In the genomic region with DNA sequence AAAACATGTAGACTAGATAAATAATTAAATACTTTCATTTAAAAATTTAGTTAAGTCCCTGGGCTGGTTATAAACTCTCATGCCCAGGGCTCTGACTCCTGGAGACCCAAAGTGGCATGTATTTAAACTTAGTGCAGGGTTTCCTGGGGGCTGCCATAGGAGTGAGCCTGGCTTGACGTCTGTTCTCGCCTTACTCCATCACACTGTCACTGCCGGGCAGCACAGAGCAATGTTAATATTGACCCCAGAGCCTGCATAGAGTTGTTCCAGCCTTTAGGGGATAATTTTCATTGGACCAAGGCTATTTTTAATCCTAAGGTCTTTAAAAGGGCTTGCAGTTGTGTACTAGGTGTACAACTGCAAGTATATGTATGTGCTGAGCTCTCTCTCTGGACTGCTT, we compare ENCODE assay signal across 1 cellular context.
TF ChIP-seq lines count a peak whose summit lies in the region.

No MANE protein-coding gene starts in this region.

TF ChIP-seq in HepG2, 621 proteins besides CTCF, POLR2A, EP300 and RAD21 (continued from another document):
- TF ChIP-seq, protein P1, sequence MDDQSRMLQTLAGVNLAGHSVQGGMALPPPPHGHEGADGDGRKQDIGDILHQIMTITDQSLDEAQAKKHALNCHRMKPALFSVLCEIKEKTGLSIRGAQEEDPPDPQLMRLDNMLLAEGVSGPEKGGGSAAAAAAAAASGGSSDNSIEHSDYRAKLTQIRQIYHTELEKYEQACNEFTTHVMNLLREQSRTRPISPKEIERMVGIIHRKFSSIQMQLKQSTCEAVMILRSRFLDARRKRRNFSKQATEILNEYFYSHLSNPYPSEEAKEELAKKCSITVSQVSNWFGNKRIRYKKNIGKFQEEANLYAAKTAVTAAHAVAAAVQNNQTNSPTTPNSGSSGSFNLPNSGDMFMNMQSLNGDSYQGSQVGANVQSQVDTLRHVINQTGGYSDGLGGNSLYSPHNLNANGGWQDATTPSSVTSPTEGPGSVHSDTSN (CRISPR knock-in tag; IDR thresholded peaks at IDR 0.05; ENCODE audit: borderline replicate concordance) = no peak
- TF ChIP-seq, protein P2, sequence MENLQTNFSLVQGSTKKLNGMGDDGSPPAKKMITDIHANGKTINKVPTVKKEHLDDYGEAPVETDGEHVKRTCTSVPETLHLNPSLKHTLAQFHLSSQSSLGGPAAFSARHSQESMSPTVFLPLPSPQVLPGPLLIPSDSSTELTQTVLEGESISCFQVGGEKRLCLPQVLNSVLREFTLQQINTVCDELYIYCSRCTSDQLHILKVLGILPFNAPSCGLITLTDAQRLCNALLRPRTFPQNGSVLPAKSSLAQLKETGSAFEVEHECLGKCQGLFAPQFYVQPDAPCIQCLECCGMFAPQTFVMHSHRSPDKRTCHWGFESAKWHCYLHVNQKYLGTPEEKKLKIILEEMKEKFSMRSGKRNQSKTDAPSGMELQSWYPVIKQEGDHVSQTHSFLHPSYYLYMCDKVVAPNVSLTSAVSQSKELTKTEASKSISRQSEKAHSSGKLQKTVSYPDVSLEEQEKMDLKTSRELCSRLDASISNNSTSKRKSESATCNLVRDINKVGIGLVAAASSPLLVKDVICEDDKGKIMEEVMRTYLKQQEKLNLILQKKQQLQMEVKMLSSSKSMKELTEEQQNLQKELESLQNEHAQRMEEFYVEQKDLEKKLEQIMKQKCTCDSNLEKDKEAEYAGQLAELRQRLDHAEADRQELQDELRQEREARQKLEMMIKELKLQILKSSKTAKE (CRISPR knock-in tag; IDR thresholded peaks at IDR 0.05; ENCODE audit: borderline replicate concordance) = no peak
- TF ChIP-seq ATF2 (CRISPR knock-in tag; IDR thresholded peaks at IDR 0.05) (no peak), MLLT10 (CRISPR knock-in tag; IDR thresholded peaks at IDR 0.05) (no peak), ZNF205 (CRISPR knock-in tag; IDR thresholded peaks at IDR 0.05) (no peak), ZNF639 (CRISPR knock-in tag; conservative IDR thresholded peaks at IDR 0.05) (no peak), ZNF644 (CRISPR knock-in tag; IDR thresholded peaks at IDR 0.05; ENCODE audit: low read depth) (no peak), ZNF33B (CRISPR knock-in tag; IDR thresholded peaks at IDR 0.05) (no peak), CBX5 (CRISPR knock-in tag; IDR thresholded peaks at IDR 0.05; ENCODE audit: borderline replicate concordance) (no peak), NRL (CRISPR knock-in tag; IDR thresholded peaks at IDR 0.05; ENCODE audit: borderline replicate concordance) (no peak), TSC22D2 (CRISPR knock-in tag; IDR thresholded peaks at IDR 0.05; ENCODE audit: borderline replicate concordance) (no peak), SRSF9 (IDR thresholded peaks at IDR 0.05; ENCODE audit: borderline replicate concordance, insufficient read depth, low read depth, low read length, poor library complexity, severe bottlenecking) (no peak), FOXO4 (CRISPR knock-in tag; conservative IDR thresholded peaks at IDR 0.05) (no peak), ZBTB3 (CRISPR knock-in tag; IDR thresholded peaks at IDR 0.05; ENCODE audit: borderline replicate concordance, low read depth) (no peak), YY1 (IDR thresholded peaks at IDR 0.05; ENCODE audit: insufficient read depth, insufficient replicate concordance, low read depth, low read length) (no peak), ELF4 (CRISPR knock-in tag; IDR thresholded peaks at IDR 0.05; ENCODE audit: borderline replicate concordance) (no peak)
- TF ChIP-seq, protein P3, sequence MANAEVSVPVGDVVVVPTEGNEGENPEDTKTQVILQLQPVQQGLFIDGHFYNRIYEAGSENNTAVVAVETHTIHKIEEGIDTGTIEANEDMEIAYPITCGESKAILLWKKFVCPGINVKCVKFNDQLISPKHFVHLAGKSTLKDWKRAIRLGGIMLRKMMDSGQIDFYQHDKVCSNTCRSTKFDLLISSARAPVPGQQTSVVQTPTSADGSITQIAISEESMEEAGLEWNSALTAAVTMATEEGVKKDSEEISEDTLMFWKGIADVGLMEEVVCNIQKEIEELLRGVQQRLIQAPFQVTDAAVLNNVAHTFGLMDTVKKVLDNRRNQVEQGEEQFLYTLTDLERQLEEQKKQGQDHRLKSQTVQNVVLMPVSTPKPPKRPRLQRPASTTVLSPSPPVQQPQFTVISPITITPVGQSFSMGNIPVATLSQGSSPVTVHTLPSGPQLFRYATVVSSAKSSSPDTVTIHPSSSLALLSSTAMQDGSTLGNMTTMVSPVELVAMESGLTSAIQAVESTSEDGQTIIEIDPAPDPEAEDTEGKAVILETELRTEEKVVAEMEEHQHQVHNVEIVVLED (CRISPR knock-in tag; IDR thresholded peaks at IDR 0.05; ENCODE audit: borderline replicate concordance) = no peak
